In genomic region chr16:86872833-86873232, GRCh38 we compare ENCODE assay signal across 30 cellular contexts.
"Had no signal": no experiment of that assay in that cellular context is flagged by ENCODE, and none has a peak within 500 bp of the region (broad histone marks: within the 10 kb centered on the region; RNA-seq: fewer than 3 reads in every experiment).

No MANE protein-coding gene starts in this region.

- H3K27ac Mint-ChIP-seq: activated CD4-positive, alpha-beta T cell treated with anti-CD3 and anti-CD28 coated beads, Interleukin-2, amount 10 ng/mL, durations not matched to agents 24 days and 14 days; activated CD8-positive, alpha-beta memory T cell treated with anti-CD3 and anti-CD28 coated beads, Interleukin-2, amount 10 ng/mL, durations not matched to agents 7 days and 5 days; activated naive CD4-positive, alpha-beta T cell treated with anti-CD3 and anti-CD28 coated beads for 36 hours; activated naive CD8-positive, alpha-beta T cell; brain had no signal

- H3K27ac ChIP-seq: cardiac muscle cell, Peyer's patch, RWPE1, SJSA1 had no signal

- FAIRE-seq: astrocyte had no signal

- H3K9me3 ChIP-seq: MG63, Peyer's patch, SJSA1 had no signal

- H3K36me3 ChIP-seq: cardiac muscle cell, MG63, Peyer's patch, SJSA1 had no signal

- H3K9me3 Mint-ChIP-seq: activated CD4-positive, alpha-beta T cell treated with anti-CD3 and anti-CD28 coated beads, Interleukin-2, amount 10 ng/mL, durations not matched to agents 24 days and 14 days; activated naive CD4-positive, alpha-beta T cell treated with anti-CD3 and anti-CD28 coated beads for 36 hours; activated T-cell treated with anti-CD3 and anti-CD28 coated beads, Interleukin-2, amount 50 U/mL, for 4 hours had no signal

- H3K4me1 ChIP-seq: Peyer's patch had no signal

- H3K4me1 Mint-ChIP-seq: activated CD4-positive, alpha-beta T cell treated with anti-CD3 and anti-CD28 coated beads, Interleukin-2, amount 10 ng/mL, durations not matched to agents 24 days and 14 days; activated CD8-positive, alpha-beta memory T cell treated with anti-CD3 and anti-CD28 coated beads, Interleukin-2, amount 10 ng/mL, durations not matched to agents 7 days and 5 days had no signal

- H3K4me3 ChIP-seq: cardiac muscle cell, MG63, Peyer's patch, SJSA1 had no signal

- H3K4me3 Mint-ChIP-seq: activated CD4-positive, alpha-beta T cell treated with anti-CD3 and anti-CD28 coated beads, Interleukin-2, amount 10 ng/mL, durations not matched to agents 24 days and 14 days; activated CD8-positive, alpha-beta memory T cell treated with anti-CD3 and anti-CD28 coated beads, Interleukin-2, amount 10 ng/mL, durations not matched to agents 7 days and 5 days; activated naive CD4-positive, alpha-beta T cell treated with anti-CD3 and anti-CD28 coated beads for 36 hours; activated naive CD8-positive, alpha-beta T cell; activated T-cell treated with anti-CD3 and anti-CD28 coated beads, Interleukin-2, amount 50 U/mL, for 4 hours; brain had no signal

- ATAC-seq: activated CD8-positive, alpha-beta memory T cell treated with anti-CD3 and anti-CD28 coated beads, Interleukin-2, amount 10 ng/mL, durations not matched to agents 7 days and 5 days; activated T-cell treated with anti-CD3 and anti-CD28 coated beads, Interleukin-2, amount 50 U/mL, for 4 hours; SK-N-SH treated with all-trans-retinoic acid at 6 μM for 48 hours had no signal

- H3K36me3 Mint-ChIP-seq: activated CD8-positive, alpha-beta memory T cell treated with anti-CD3 and anti-CD28 coated beads, Interleukin-2, amount 10 ng/mL, durations not matched to agents 7 days and 5 days; activated naive CD8-positive, alpha-beta T cell; brain had no signal

- DNase-seq: activated CD4-positive, alpha-beta T cell treated with anti-CD3 and anti-CD28 coated beads, Interleukin-2, amount 10 ng/mL, durations not matched to agents 24 days and 14 days; activated CD4-positive, alpha-beta T cell treated with anti-CD3 and anti-CD28 coated beads, Interleukin-2, amount 50 U/mL, for 48 hours; activated CD4-positive, CD25-positive, alpha-beta regulatory T cell treated with anti-CD3 and anti-CD28 coated beads, Interleukin-2, amount 50 U/mL, for 72 hours; activated CD8-positive, alpha-beta memory T cell treated with anti-CD3 and anti-CD28 coated beads, Interleukin-2, amount 10 ng/mL, durations not matched to agents 7 days and 5 days; activated gamma-delta T cell; activated naive CD4-positive, alpha-beta T cell treated with anti-CD3 and anti-CD28 coated beads for 36 hours; activated T-cell treated with anti-CD3 and anti-CD28 coated beads, Interleukin-2, amount 50 U/mL, for 4 hours; amygdala; MG63; MV-4-11; NCI-H1092 treated with DMSO at 0.1 percent for 48 hours; NCI-H1417 treated with DMSO at 0.1 percent for 48 hours; NCI-H1694; NCI-H2029; NCI-H2107; NCI-H345; NCI-H510A; NCI-H526 treated with DMSO at 0.1 percent for 48 hours; NK-92 treated with Interleukin-12 subunit alpha and Interleukin-12 subunit beta, amount 100 ng/mL, for 24 hours; OCI-M1; Peyer's patch; SHP77; SW 1271 had no signal

- H3K27me3 ChIP-seq: cardiac muscle cell, Peyer's patch, SJSA1 had no signal
